ENCODE assay signal across 11 cellular contexts in genomic region chr20:45014671-45015415, GRCh38. TPM values are rescaled to one million over a fixed set of nuclear protein-coding genes. Genes with fewer than 3 reads are reported as not detected.
A peak's percentile ranks its signal among the peaks of the same experiment; 100 is the strongest.
DNase-seq lines count a peak whose midpoint lies in the region; ATAC-seq, FAIRE-seq and TF ChIP-seq lines count a peak whose summit lies in the region.
"Had no signal": no experiment of that assay in that cellular context is flagged by ENCODE, and none has a peak within 500 bp of the region (broad histone marks: within the 10 kb centered on the region; RNA-seq: fewer than 3 reads in every experiment).

No MANE protein-coding gene starts in this region.

- H3K9ac ChIP-seq in keratinocyte (ENCODE audit: control insufficient read depth, extremely low read depth, insufficient read depth, low read length) (peak overlapping the region; percentile 46), neural progenitor cell (no peak overlapping the region)

- TF ChIP-seq CTCF in AG09319 (IDR thresholded peaks at IDR 0.05; ENCODE audit: low read depth, low read length) = no peak
- TF ChIP-seq CTCF in HFFc6 (IDR thresholded peaks at IDR 0.05) = no peak
- no peak for TF ChIP-seq CTCF in astrocyte of the spinal cord (IDR thresholded peaks at IDR 0.05; ENCODE audit: low read depth, low read length)
- TF ChIP-seq CTCF in keratinocyte (optimal IDR thresholded peaks at IDR 0.05 in 1 of 3, IDR thresholded peaks at IDR 0.05 in 1 of 3, conservative IDR thresholded peaks at IDR 0.05 in 1 of 3; ENCODE audit: extremely low read depth in 1 of 3, insufficient read depth in 2 of 3, low read length in 3 of 3) = no peak
- no peak for TF ChIP-seq CTCF in neural progenitor cell (IDR thresholded peaks at IDR 0.05)

- DNase-seq in AG09319 (ENCODE audit: extremely low read depth, low read depth) = peak; percentile 37
- peak; percentile 84 for DNase-seq in HFFc6
- DNase-seq in astrocyte of the spinal cord (ENCODE audit: low read depth, low spot score) = peak; percentile 24
- peak; percentile 48 for DNase-seq in keratinocyte (ENCODE audit: low read depth, low spot score)
- DNase-seq in SJCRH30 = no peak
- DNase-seq in neural progenitor cell (ENCODE audit: low spot score) = no peak
- DNase-seq: activated naive CD8-positive, alpha-beta T cell treated with anti-CD3 and anti-CD28 coated beads, Interleukin-2, amount 10 ng/mL, durations not matched to agents 7 days and 5 days; gastrocnemius medialis had no signal

- H3K9me3 Mint-ChIP-seq in HFFc6 = no peaks in the 10 kb centered on the region
- H3K9me3 Mint-ChIP-seq in neural progenitor cell = no peaks in the 10 kb centered on the region
- H3K9me3 Mint-ChIP-seq: activated naive CD8-positive, alpha-beta T cell treated with anti-CD3 and anti-CD28 coated beads, Interleukin-2, amount 10 ng/mL, durations not matched to agents 7 days and 5 days; neural crest cell had no signal

- no peak overlapping the region for H2AFZ ChIP-seq in keratinocyte (ENCODE audit: control insufficient read depth, low read length)
- no peak overlapping the region for H2AFZ ChIP-seq in neural progenitor cell (replicated peaks)

- H3K27me3 Mint-ChIP-seq in HFFc6 (ENCODE audit: insufficient read depth) (no peaks in the 10 kb centered on the region; the same call in 1 of the 2 replicates), neural progenitor cell (ENCODE audit: insufficient read depth, low read depth) (peaks cover 2% of the 10 kb centered on the region)
- H3K27me3 Mint-ChIP-seq: activated naive CD8-positive, alpha-beta T cell treated with anti-CD3 and anti-CD28 coated beads, Interleukin-2, amount 10 ng/mL, durations not matched to agents 7 days and 5 days had no signal

- dilution Hi-C loops in keratinocyte (cut with MboI; ENCODE audit: extremely low pct_ligation_motif_present, low sequenced_read_pairs) = no loop called here

- peak; percentile 90 for FAIRE-seq in keratinocyte (lab: Jason Lieb, UNC)

- H3K27ac ChIP-seq in keratinocyte (ENCODE audit: control insufficient read depth, insufficient read depth, low read length) (peak overlapping the region; percentile 65), SJCRH30 (no peak overlapping the region), neural progenitor cell (no peak overlapping the region)
- H3K27ac ChIP-seq: gastrocnemius medialis had no signal

- in situ Hi-C loops in astrocyte of the spinal cord (cut with HindIII; ENCODE audit: low sequenced_read_pairs) = no loop called here

- peak overlapping the region; percentile 64 for H3K4me3 Mint-ChIP-seq in HFFc6
- no peak overlapping the region for H3K4me3 Mint-ChIP-seq in neural progenitor cell
- H3K4me3 Mint-ChIP-seq: activated naive CD8-positive, alpha-beta T cell treated with anti-CD3 and anti-CD28 coated beads, Interleukin-2, amount 10 ng/mL, durations not matched to agents 7 days and 5 days; neural crest cell had no signal

- H3K36me3 ChIP-seq in keratinocyte (ENCODE audit: control insufficient read depth in 2 of 2, extremely low read depth in 1 of 2, insufficient read depth in 2 of 2, low read length in 2 of 2) = no peaks in the 10 kb centered on the region
- H3K36me3 ChIP-seq in SJCRH30 = peaks cover 14% of the 10 kb centered on the region
- peaks cover 7% of the 10 kb centered on the region for H3K36me3 ChIP-seq in neural progenitor cell
- H3K36me3 ChIP-seq: gastrocnemius medialis had no signal

- H3K4me1 Mint-ChIP-seq in HFFc6 (ENCODE audit: low read depth) (peaks cover 83% of the 10 kb centered on the region), neural progenitor cell (no peaks in the 10 kb centered on the region)

- H3K27ac Mint-ChIP-seq in HFFc6 (peak overlapping the region; percentile 90), neural progenitor cell (no peak overlapping the region)
- H3K27ac Mint-ChIP-seq: activated naive CD8-positive, alpha-beta T cell treated with anti-CD3 and anti-CD28 coated beads, Interleukin-2, amount 10 ng/mL, durations not matched to agents 7 days and 5 days had no signal

- H3K4me2 ChIP-seq in keratinocyte (ENCODE audit: control insufficient read depth, extremely low read depth, insufficient read depth, low read depth, low read length) (peak overlapping the region; percentile 41), neural progenitor cell (no peak overlapping the region)

- H3K4me1 ChIP-seq in keratinocyte (ENCODE audit: control insufficient read depth, extremely low read depth, insufficient read depth, low read length) (peaks cover 67% of the 10 kb centered on the region), SJCRH30 (peaks cover 5% of the 10 kb centered on the region; the same call in 1 of the 2 replicates), neural progenitor cell (no peaks in the 10 kb centered on the region)

- H3K4me3 ChIP-seq in astrocyte of the spinal cord (ENCODE audit: low read depth, low read length) (no peak overlapping the region), keratinocyte (ENCODE audit: control insufficient read depth in 2 of 3, extremely low read depth in 1 of 3, insufficient read depth in 2 of 3, low read depth in 1 of 3, low read length in 3 of 3) (no peak overlapping the region), SJCRH30 (no peak overlapping the region), neural progenitor cell (no peak overlapping the region)
- H3K4me3 ChIP-seq: gastrocnemius medialis had no signal

- H3K9me3 ChIP-seq in keratinocyte (ENCODE audit: control insufficient read depth, low read depth, low read length) = no peaks in the 10 kb centered on the region
- H3K9me3 ChIP-seq in SJCRH30 (replicated peaks) = no peaks in the 10 kb centered on the region
- H3K9me3 ChIP-seq in neural progenitor cell (ENCODE audit: low read depth) = no peaks in the 10 kb centered on the region
- H3K9me3 ChIP-seq: gastrocnemius medialis had no signal

- no peak for ATAC-seq in GM21515 (IDR thresholded peaks at IDR 0.05; ENCODE audit: unreplicated experiment)
- ATAC-seq in GM18861 (IDR thresholded peaks at IDR 0.05; ENCODE audit: unreplicated experiment) = no peak
- ATAC-seq: gastrocnemius medialis had no signal

- H3K79me2 ChIP-seq in keratinocyte (ENCODE audit: control insufficient read depth, insufficient read depth, low read length) = no peaks in the 10 kb centered on the region
- peaks cover 4% of the 10 kb centered on the region for H3K79me2 ChIP-seq in neural progenitor cell (ENCODE audit: low read depth)

- H3K36me3 Mint-ChIP-seq in HFFc6 (ENCODE audit: low read depth) = peaks cover 16% of the 10 kb centered on the region
- H3K36me3 Mint-ChIP-seq in neural progenitor cell = no peaks in the 10 kb centered on the region

- no peaks in the 10 kb centered on the region for H3K27me3 ChIP-seq in keratinocyte (ENCODE audit: control insufficient read depth, extremely low read depth, insufficient read depth, low read length)
- no peaks in the 10 kb centered on the region for H3K27me3 ChIP-seq in SJCRH30
- no peaks in the 10 kb centered on the region for H3K27me3 ChIP-seq in neural progenitor cell
- H3K27me3 ChIP-seq: gastrocnemius medialis had no signal

- H3F3A ChIP-seq in neural progenitor cell (ENCODE audit: low read depth) = no peaks in the 10 kb centered on the region

- no peaks in the 10 kb centered on the region for H3K9me1 ChIP-seq in keratinocyte (ENCODE audit: control insufficient read depth, extremely low read depth, insufficient read depth, low read length)

- H4K20me1 ChIP-seq in keratinocyte (ENCODE audit: control insufficient read depth, extremely low read depth, insufficient read depth, low read length) (no peaks in the 10 kb centered on the region), neural progenitor cell (ENCODE audit: low read depth) (no peaks in the 10 kb centered on the region)

RNA-seq across cellular contexts. Expression of gene STK4, which starts 48.5 kb away (rescaled TPM):
- total RNA-seq in HFFc6 (2021; fragmentation: NEBNext Ultra II Directional; extraction: Animal tissue kit (Norgen Biotek cat#: 25700)) = 10 to 100 TPM; 34.3 to 46.6 (median 36.6) TPM
- 23.4 to 30.5 TPM (median 27.4 TPM) in 3 replicates for polyA plus RNA-seq in keratinocyte
- polyA plus RNA-seq in keratinocyte (2011; ENCODE audit: low read depth) = 27.2 TPM
- polyA plus RNA-seq in keratinocyte (2011; cell fraction: cytosol; rRNA removed) = 17.0 and 24.4 TPM in 2 replicates
- 28.5 and 34.3 TPM in 2 replicates for polyA plus RNA-seq in keratinocyte (2011; cell fraction: nucleus; rRNA removed)
- polyA plus RNA-seq in keratinocyte (2012; ENCODE audit: low replicate concordance) = 12.1 and 17.4 TPM in 2 replicates
- polyA minus RNA-seq in keratinocyte = 20.4 to 47.9 TPM (median 30.2 TPM) in 3 replicates
- polyA minus RNA-seq in keratinocyte (2011; cell fraction: cytosol; rRNA and poly(A)+ RNA removed) = 19.2 TPM
- polyA minus RNA-seq in keratinocyte (2011; cell fraction: nucleus; rRNA and poly(A)+ RNA removed) = 27.9 and 57.4 TPM in 2 replicates
- total RNA-seq in SJCRH30 (2014; rRNA removed; shearing (Covaris generic)) = 43.2 and 49.2 TPM in 2 replicates
- total RNA-seq in neural progenitor cell (ENCODE audit: low replicate concordance) = 32.7 and 46.1 TPM in 2 replicates

RNA-seq across cellular contexts. Expression of gene TOMM34, which starts 54.6 kb away (rescaled TPM):
- total RNA-seq in HFFc6 (2021; fragmentation: NEBNext Ultra II Directional; extraction: Animal tissue kit (Norgen Biotek cat#: 25700)) = 10 to 100 TPM; 88.5 to 96.5 (median 93.0) TPM
- 31.5 to 47.7 TPM (median 32.9 TPM) in 3 replicates for polyA plus RNA-seq in keratinocyte
- 17.7 TPM for polyA plus RNA-seq in keratinocyte (2011; ENCODE audit: low read depth)
- polyA plus RNA-seq in keratinocyte (2011; cell fraction: cytosol; rRNA removed) = 35.4 and 40.1 TPM in 2 replicates
- polyA plus RNA-seq in keratinocyte (2011; cell fraction: nucleus; rRNA removed) = 25.4 and 28.9 TPM in 2 replicates
- 24.9 and 41.7 TPM in 2 replicates for polyA plus RNA-seq in keratinocyte (2012; ENCODE audit: low replicate concordance)
- 23.5 to 30.2 TPM (median 26.0 TPM) in 3 replicates for polyA minus RNA-seq in keratinocyte
- polyA minus RNA-seq in keratinocyte (2011; cell fraction: cytosol; rRNA and poly(A)+ RNA removed) = 13.0 TPM
- polyA minus RNA-seq in keratinocyte (2011; cell fraction: nucleus; rRNA and poly(A)+ RNA removed) = 8.1 and 8.6 TPM in 2 replicates
- 43.4 and 43.5 TPM in 2 replicates for total RNA-seq in SJCRH30 (2014; rRNA removed; shearing (Covaris generic))
- total RNA-seq in neural progenitor cell (ENCODE audit: low replicate concordance) = 27.3 and 51.8 TPM in 2 replicates

Comparison
In these comparisons a context has a peak if more than half of its experiments do, and no peak if none do; other contexts are left out.
1. DNase-seq: peak in AG09319 (single experiment), HFFc6 (single experiment), astrocyte of the spinal cord (single experiment) and keratinocyte (single experiment); none in SJCRH30 (0 of 2) and neural progenitor cell (single experiment).